Comparison of ENCODE assay signal across 8 cellular contexts in genomic region chr5:151770383-151771258, GRCh38. TPM values are rescaled to one million over a fixed set of nuclear protein-coding genes. Genes with fewer than 3 reads are reported as not detected.
A peak's percentile ranks its signal among the peaks of the same experiment; 100 is the strongest.
DNase-seq lines count a peak whose midpoint lies in the region; ATAC-seq, FAIRE-seq and TF ChIP-seq lines count a peak whose summit lies in the region.

No MANE protein-coding gene starts in this region.

- peaks cover 4% of the 10 kb centered on the region for H3K36me3 Mint-ChIP-seq in Calu3 (ENCODE audit: insufficient read depth, unreplicated experiment)
- peaks cover 17% of the 10 kb centered on the region for H3K36me3 Mint-ChIP-seq in activated CD4-positive, alpha-beta memory T cell treated with anti-CD3 and anti-CD28 coated beads for 36 hours

- TSS peak; percentile 71 for BruUV-seq in Calu3 (replicated peaks; lab: Mats Ljungman, UMichigan)
- TSS peak; percentile 82 for BruUV-seq in K562 (replicated peaks; lab: Mats Ljungman, UMichigan)

- CTCF ChIA-PET in Calu3 (lab: Charles Lee) (interaction anchor here (0.6 to 2.6 kb wide), 17 partner anchors 11 to 323 kb away, joined by 3 to 47 read pairs (median 4); partner anchors contain the start of gene SLC36A1), K562 (lab: Yijun Ruan, JAX; ENCODE audit: low intra/inter-chr PET ratio) (interaction anchor here (2.3 kb wide), 1 partner anchor 111 kb away, joined by 16 read pairs; no protein-coding TSS in a partner anchor)
- CTCF ChIA-PET in activated CD4-positive, alpha-beta memory T cell treated with anti-CD3 and anti-CD28 coated beads for 36 hours (lab: Charles Lee) = interaction anchor here (0.6 to 3.9 kb wide), 19 partner anchors 9 to 323 kb away, joined by 3 to 39 read pairs (median 6); partner anchors contain the start of genes ATOX1 and SLC36A1

- peaks cover 33% of the 10 kb centered on the region; the same call in 2 of the 3 replicates for H3K36me3 ChIP-seq in K562 (ENCODE audit: control insufficient read depth, insufficient read depth, low read length)
- no peaks in the 10 kb centered on the region for H3K36me3 ChIP-seq in gastrocnemius medialis

- ATAC-seq in GM19043 (IDR thresholded peaks at IDR 0.05; ENCODE audit: low read depth, unreplicated experiment) (peak; percentile 23), HG03196 (IDR thresholded peaks at IDR 0.05; ENCODE audit: unreplicated experiment) (peak; percentile 32), K562 (peak; percentile 70), gastrocnemius medialis (peak; percentile 31 to 34)

- H3K9me1 ChIP-seq in K562 (ENCODE audit: control insufficient read depth, insufficient read depth, low read length) = no peaks in the 10 kb centered on the region

- H3K4me3 ChIP-seq in K562 (peak overlapping the region; percentile 46), iPS-11a (ENCODE audit: low read depth, low read length) (peak overlapping the region; percentile 56), gastrocnemius medialis (peak overlapping the region; percentile 71 to 89 (median 77))

- H3K27ac ChIP-seq in K562 (ENCODE audit: extremely low read depth, low read depth, low read length) (peak overlapping the region; percentile 91), gastrocnemius medialis (peak overlapping the region; percentile 98 to 100 (median 99))

- H3K27ac Mint-ChIP-seq in Calu3 (ENCODE audit: unreplicated experiment) = no peak overlapping the region
- no peak overlapping the region for H3K27ac Mint-ChIP-seq in activated CD4-positive, alpha-beta memory T cell treated with anti-CD3 and anti-CD28 coated beads for 36 hours

- 0 out of 2 replicates have a peak, but pooled peaks have one; percentile 86 for TF ChIP-seq POLR2A in K562 (conservative IDR thresholded peaks at IDR 0.05)
- no peak for TF ChIP-seq POLR2A in gastrocnemius medialis (IDR thresholded peaks at IDR 0.05)

- no peaks in the 10 kb centered on the region for H3K27me3 Mint-ChIP-seq in Calu3 (ENCODE audit: unreplicated experiment)
- H3K27me3 Mint-ChIP-seq in activated CD4-positive, alpha-beta memory T cell treated with anti-CD3 and anti-CD28 coated beads for 36 hours = no peaks in the 10 kb centered on the region

- H3K79me2 ChIP-seq in K562 (ENCODE audit: control insufficient read depth, insufficient read depth, low read length) = peaks cover 54% of the 10 kb centered on the region

- peak; percentile 11 for FAIRE-seq in K562 (lab: Jason Lieb, UNC)

- DNase-seq in Calu3 (peak; percentile 64), NOMO-1 (lab: John Stamatoyannopoulos, UW; ENCODE audit: unreplicated experiment in 2 of 2) (peak; percentile 62 to 71), K562 (ENCODE audit: extremely low read depth in 1 of 4, low spot score in 3 of 4) (peak; percentile 67 to 81 (median 70)), gastrocnemius medialis (peak; percentile 61 to 76)
- no peak for DNase-seq in activated CD4-positive, alpha-beta memory T cell treated with anti-CD3 and anti-CD28 coated beads for 36 hours

- H2AFZ ChIP-seq in K562 (ENCODE audit: low read depth, low read length) = peak overlapping the region; percentile 81

- peaks cover 34% of the 10 kb centered on the region for H4K20me1 ChIP-seq in K562 (replicated peaks; ENCODE audit: control insufficient read depth, insufficient read depth, low read length)

- TF ChIP-seq CTCF in Calu3 (IDR thresholded peaks at IDR 0.05; ENCODE audit: unreplicated experiment) (no peak), K562 (IDR thresholded peaks at IDR 0.05 in 2 of 3, conservative IDR thresholded peaks at IDR 0.05 in 1 of 3; ENCODE audit: insufficient read depth in 2 of 3, low read depth in 1 of 3, low read length in 3 of 3) (peak in 2 of 3 experiments; percentile 34 to 55; a peak in 4 of 6 replicates), gastrocnemius medialis (IDR thresholded peaks at IDR 0.05 in 4 of 5, conservative IDR thresholded peaks at IDR 0.05 in 1 of 5) (no peak)

- POLR2A ChIA-PET in K562 (lab: Yijun Ruan, JAX) = interaction anchor here (0.6 to 5.1 kb wide), 15 partner anchors 10 to 518 kb away, joined by 3 to 56 read pairs (median 4); partner anchors contain the start of genes ATOX1, GM2A and SLC36A1
- POLR2A ChIA-PET in activated CD4-positive, alpha-beta memory T cell treated with anti-CD3 and anti-CD28 coated beads for 36 hours (lab: Charles Lee) = interaction anchor here (1.8 to 4.1 kb wide), 6 partner anchors 10 to 112 kb away, joined by 5 to 71 read pairs (median 7); partner anchors contain the start of gene ATOX1

- no peaks in the 10 kb centered on the region for H3K27me3 ChIP-seq in K562 (ENCODE audit: control insufficient read depth in 2 of 2, insufficient read depth in 2 of 2, low read length in 2 of 2)
- H3K27me3 ChIP-seq in gastrocnemius medialis = no peaks in the 10 kb centered on the region

- H3K4me1 ChIP-seq in K562 (replicated peaks in 1 of 2; ENCODE audit: control insufficient read depth in 2 of 2, insufficient read depth in 2 of 2, low read length in 2 of 2) = peaks cover 8 to 19% of the 10 kb centered on the region in 2 experiments; a peak in 4 of 5 replicates
- H3K4me1 ChIP-seq in gastrocnemius medialis = peaks cover 30 to 34% of the 10 kb centered on the region in 2 donors

- H3K4me1 Mint-ChIP-seq in Calu3 (ENCODE audit: low read depth, unreplicated experiment) = peaks cover 6% of the 10 kb centered on the region
- peaks cover 24% of the 10 kb centered on the region for H3K4me1 Mint-ChIP-seq in activated CD4-positive, alpha-beta memory T cell treated with anti-CD3 and anti-CD28 coated beads for 36 hours (ENCODE audit: low read depth)

- in situ Hi-C loops in K562 (cut with MboI) = no loop called here
- in situ Hi-C loops in gastrocnemius medialis (cut with MboI; ENCODE audit: low sequenced_read_pairs in 4 of 4) = no loop called here

- peak overlapping the region; percentile 80 for H3K4me2 ChIP-seq in K562 (ENCODE audit: insufficient read depth, low read length)

- H3K9me3 Mint-ChIP-seq in Calu3 (ENCODE audit: low read depth, unreplicated experiment) = no peaks in the 10 kb centered on the region
- H3K9me3 Mint-ChIP-seq in activated CD4-positive, alpha-beta memory T cell treated with anti-CD3 and anti-CD28 coated beads for 36 hours = no peaks in the 10 kb centered on the region

- no peak overlapping the region for H3K4me3 Mint-ChIP-seq in Calu3 (ENCODE audit: low read depth, unreplicated experiment)
- no peak overlapping the region for H3K4me3 Mint-ChIP-seq in activated CD4-positive, alpha-beta memory T cell treated with anti-CD3 and anti-CD28 coated beads for 36 hours

- no peaks in the 10 kb centered on the region for H3K9me3 ChIP-seq in K562 (replicated peaks; ENCODE audit: control insufficient read depth, insufficient read depth, low read depth, low read length)
- H3K9me3 ChIP-seq in gastrocnemius medialis = no peaks in the 10 kb centered on the region

- no peak for TF ChIP-seq RAD21 in K562 (CRISPR knock-in tag; conservative IDR thresholded peaks at IDR 0.05 in 1 of 2, IDR thresholded peaks at IDR 0.05 in 1 of 2)

- no peak for TF ChIP-seq EP300 in K562 (IDR thresholded peaks at IDR 0.05; ENCODE audit: low read length)

- WGBS in K562 (ENCODE audit: insufficient coverage, low coverage, missing lambda C conversion rate) = under 1% methylated on average over 58 of the region's 75 CpGs

- intact Hi-C loops in Calu3 (cut with micrococcal nuclease; ENCODE audit: unreplicated experiment) (loop anchor here (1.0 to 10.0 kb wide), 4 partner anchors 25 to 326 kb away; partner anchors contain the start of gene SLC36A1), K562 (cut with micrococcal nuclease) (loop anchor here (1.0 to 5.0 kb wide), 3 partner anchors 27 to 323 kb away; partner anchors contain the start of gene SLC36A1), gastrocnemius medialis (cut with DNase I; ENCODE audit: low total_unique reads) (loop anchor here (1.0 to 10.0 kb wide), 2 partner anchors 12 to 726 kb away; partner anchors contain the start of gene ATOX1)
- intact Hi-C loops in activated CD4-positive, alpha-beta memory T cell treated with anti-CD3 and anti-CD28 coated beads for 36 hours (cut with micrococcal nuclease) = loop anchor here (1.0 to 10.0 kb wide), 13 partner anchors 12 to 686 kb away; partner anchors contain the start of genes ATOX1, SLC36A1 and TNIP1

- H3K9ac ChIP-seq in K562 (ENCODE audit: insufficient read depth in 1 of 2, low read depth in 2 of 2, low read length in 2 of 2) = peak overlapping the region; percentile 94 to 95

RNA-seq across cellular contexts. Expression of gene G3BP1, which starts 1.1 kb away (rescaled TPM):
- total RNA-seq in Calu3 (2022) (356 and 393 TPM in 2 replicates), K562 (2014; rRNA removed) (105 and 130 TPM in 2 replicates), K562 (2014; rRNA removed; fragmentation: Illumina TruSeq; extraction: Trizol) (238 and 257 TPM in 2 replicates), K562 (2015; rRNA removed; fragmentation: Illumina TruSeq; extraction: Trizol) (195 and 209 TPM in 2 replicates), K562 (2021) (260 and 264 TPM in 2 replicates), gastrocnemius medialis (100 to 1,000 TPM in 3 of 4 donors, 10 to 100 TPM in 1; 80.5 to 114 (median 108) TPM)
- 109 and 174 TPM in 2 replicates for total RNA-seq in K562 (2011; cell fraction: chromatin; rRNA removed; ENCODE audit: low replicate concordance)
- 80.2 and 99.9 TPM in 2 replicates for total RNA-seq in K562 (2011; cell fraction: nucleolus; rRNA removed)
- total RNA-seq in K562 (2011; cell fraction: nucleoplasm; rRNA removed) = 122 and 186 TPM in 2 replicates
- polyA plus RNA-seq in K562 (2011; rRNA removed) (74.3 and 101 TPM in 2 replicates), K562 (2014; fragmentation: Illumina TruSeq; extraction: Trizol) (142 and 173 TPM in 2 replicates), K562 (2014; fragmentation: Nextera tagmentation; extraction: Ambion mirVana) (10 to 100 TPM; 54.7 to 55.5 TPM), K562 (2014; rRNA removed) (69.7 and 79.8 TPM in 2 replicates)
- 35.6 and 53.9 TPM in 2 replicates for polyA plus RNA-seq in K562 (2011; cell fraction: cytosol; rRNA removed)
- 53.2 and 53.3 TPM in 2 replicates for polyA plus RNA-seq in K562 (2011; cell fraction: nucleus; rRNA removed)
- 64.6 and 142 TPM in 2 replicates for polyA plus RNA-seq in K562 (2012)
- polyA minus RNA-seq in K562 (2011; rRNA and poly(A)+ RNA removed) = 228 and 286 TPM in 2 replicates
- polyA minus RNA-seq in K562 (2011; cell fraction: cytosol; rRNA and poly(A)+ RNA removed) = 120 and 156 TPM in 2 replicates
- 97.3 and 124 TPM in 2 replicates for polyA minus RNA-seq in K562 (2011; cell fraction: nucleus; rRNA and poly(A)+ RNA removed)
- total RNA-seq in activated CD4-positive, alpha-beta memory T cell treated with anti-CD3 and anti-CD28 coated beads for 36 hours = 100 to 1,000 TPM; 237 TPM

RNA-seq across cellular contexts. Expression of gene ATOX1, which starts 12.2 kb away (rescaled TPM):
- total RNA-seq in Calu3 (2022) (204 and 239 TPM in 2 replicates), K562 (2014; rRNA removed) (66.2 and 70.3 TPM in 2 replicates), K562 (2014; rRNA removed; fragmentation: Illumina TruSeq; extraction: Trizol) (59.8 and 68.2 TPM in 2 replicates), K562 (2015; rRNA removed; fragmentation: Illumina TruSeq; extraction: Trizol) (72.2 and 73.8 TPM in 2 replicates), K562 (2021) (86.2 and 93.0 TPM in 2 replicates), gastrocnemius medialis (10 to 100 TPM; 31.4 to 71.6 (median 55.3) TPM)
- total RNA-seq in K562 (2011; cell fraction: chromatin; rRNA removed; ENCODE audit: low replicate concordance) = 31.3 and 35.6 TPM in 2 replicates
- 32.5 and 42.5 TPM in 2 replicates for total RNA-seq in K562 (2011; cell fraction: nucleolus; rRNA removed)
- 43.0 and 57.0 TPM in 2 replicates for total RNA-seq in K562 (2011; cell fraction: nucleoplasm; rRNA removed)
- polyA plus RNA-seq in K562 (2011; rRNA removed) (59.2 and 75.4 TPM in 2 replicates), K562 (2014; fragmentation: Illumina TruSeq; extraction: Trizol) (118 and 156 TPM in 2 replicates), K562 (2014; fragmentation: Nextera tagmentation; extraction: Ambion mirVana) (100 to 1,000 TPM; 303 to 318 TPM), K562 (2014; rRNA removed) (111 and 153 TPM in 2 replicates)
- 149 and 236 TPM in 2 replicates for polyA plus RNA-seq in K562 (2011; cell fraction: cytosol; rRNA removed)
- 44.2 and 47.6 TPM in 2 replicates for polyA plus RNA-seq in K562 (2011; cell fraction: nucleus; rRNA removed)
- polyA plus RNA-seq in K562 (2012) = 94.6 and 155 TPM in 2 replicates
- polyA minus RNA-seq in K562 (2011; rRNA and poly(A)+ RNA removed) = 80.6 and 107 TPM in 2 replicates
- polyA minus RNA-seq in K562 (2011; cell fraction: cytosol; rRNA and poly(A)+ RNA removed) = 22.8 and 37.2 TPM in 2 replicates
- 27.0 and 27.1 TPM in 2 replicates for polyA minus RNA-seq in K562 (2011; cell fraction: nucleus; rRNA and poly(A)+ RNA removed)
- 10 to 100 TPM; 83.1 to 89.9 TPM for total RNA-seq in activated CD4-positive, alpha-beta memory T cell treated with anti-CD3 and anti-CD28 coated beads for 36 hours

Comparison
In these comparisons a context has a peak if more than half of its experiments do, and no peak if none do; other contexts are left out.
1. CTCF ChIP-seq: peak in K562 (2 of 3); none in Calu3 (single experiment) and gastrocnemius medialis (0 of 5).
2. Peak in every context shown above with its lines, with median percentiles within 50 percentile points of each other: ATAC-seq and H3K4me3 ChIP-seq.